1 cellular context compared by ENCODE assay signal in genomic region chr6:28136585-28137457, GRCh38.
TF ChIP-seq lines count a peak whose summit lies in the region.

No MANE protein-coding gene starts in this region.

TF ChIP-seq in A549, 52 proteins besides CTCF, POLR2A, EP300 and RAD21 (continued from another document):
- TF ChIP-seq E2F6 (IDR thresholded peaks at IDR 0.05; ENCODE audit: borderline replicate concordance, low read depth), result peak; percentile 50; the same call in 1 of the 2 replicates
- TF ChIP-seq ESRRA (IDR thresholded peaks at IDR 0.05; ENCODE audit: borderline replicate concordance, low read length), result no peak
- no peak for TF ChIP-seq TP53 (CRISPR knock-in tag; IDR thresholded peaks at IDR 0.05)
- TF ChIP-seq, protein P1, sequence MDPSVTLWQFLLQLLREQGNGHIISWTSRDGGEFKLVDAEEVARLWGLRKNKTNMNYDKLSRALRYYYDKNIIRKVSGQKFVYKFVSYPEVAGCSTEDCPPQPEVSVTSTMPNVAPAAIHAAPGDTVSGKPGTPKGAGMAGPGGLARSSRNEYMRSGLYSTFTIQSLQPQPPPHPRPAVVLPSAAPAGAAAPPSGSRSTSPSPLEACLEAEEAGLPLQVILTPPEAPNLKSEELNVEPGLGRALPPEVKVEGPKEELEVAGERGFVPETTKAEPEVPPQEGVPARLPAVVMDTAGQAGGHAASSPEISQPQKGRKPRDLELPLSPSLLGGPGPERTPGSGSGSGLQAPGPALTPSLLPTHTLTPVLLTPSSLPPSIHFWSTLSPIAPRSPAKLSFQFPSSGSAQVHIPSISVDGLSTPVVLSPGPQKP (IDR thresholded peaks at IDR 0.05; ENCODE audit: low read depth, low read length), result no peak
- TF ChIP-seq FOSB (CRISPR knock-in tag; IDR thresholded peaks at IDR 0.05), result no peak
- TF ChIP-seq JUNB (IDR thresholded peaks at IDR 0.05), result no peak
- peak; percentile 76 for TF ChIP-seq MAX (IDR thresholded peaks at IDR 0.05)
- no peak for TF ChIP-seq CHD4 (IDR thresholded peaks at IDR 0.05; ENCODE audit: borderline replicate concordance)
- TF ChIP-seq, protein P2, sequence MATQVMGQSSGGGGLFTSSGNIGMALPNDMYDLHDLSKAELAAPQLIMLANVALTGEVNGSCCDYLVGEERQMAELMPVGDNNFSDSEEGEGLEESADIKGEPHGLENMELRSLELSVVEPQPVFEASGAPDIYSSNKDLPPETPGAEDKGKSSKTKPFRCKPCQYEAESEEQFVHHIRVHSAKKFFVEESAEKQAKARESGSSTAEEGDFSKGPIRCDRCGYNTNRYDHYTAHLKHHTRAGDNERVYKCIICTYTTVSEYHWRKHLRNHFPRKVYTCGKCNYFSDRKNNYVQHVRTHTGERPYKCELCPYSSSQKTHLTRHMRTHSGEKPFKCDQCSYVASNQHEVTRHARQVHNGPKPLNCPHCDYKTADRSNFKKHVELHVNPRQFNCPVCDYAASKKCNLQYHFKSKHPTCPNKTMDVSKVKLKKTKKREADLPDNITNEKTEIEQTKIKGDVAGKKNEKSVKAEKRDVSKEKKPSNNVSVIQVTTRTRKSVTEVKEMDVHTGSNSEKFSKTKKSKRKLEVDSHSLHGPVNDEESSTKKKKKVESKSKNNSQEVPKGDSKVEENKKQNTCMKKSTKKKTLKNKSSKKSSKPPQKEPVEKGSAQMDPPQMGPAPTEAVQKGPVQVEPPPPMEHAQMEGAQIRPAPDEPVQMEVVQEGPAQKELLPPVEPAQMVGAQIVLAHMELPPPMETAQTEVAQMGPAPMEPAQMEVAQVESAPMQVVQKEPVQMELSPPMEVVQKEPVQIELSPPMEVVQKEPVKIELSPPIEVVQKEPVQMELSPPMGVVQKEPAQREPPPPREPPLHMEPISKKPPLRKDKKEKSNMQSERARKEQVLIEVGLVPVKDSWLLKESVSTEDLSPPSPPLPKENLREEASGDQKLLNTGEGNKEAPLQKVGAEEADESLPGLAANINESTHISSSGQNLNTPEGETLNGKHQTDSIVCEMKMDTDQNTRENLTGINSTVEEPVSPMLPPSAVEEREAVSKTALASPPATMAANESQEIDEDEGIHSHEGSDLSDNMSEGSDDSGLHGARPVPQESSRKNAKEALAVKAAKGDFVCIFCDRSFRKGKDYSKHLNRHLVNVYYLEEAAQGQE (IDR thresholded peaks at IDR 0.05), result no peak
- TF ChIP-seq, protein P3, sequence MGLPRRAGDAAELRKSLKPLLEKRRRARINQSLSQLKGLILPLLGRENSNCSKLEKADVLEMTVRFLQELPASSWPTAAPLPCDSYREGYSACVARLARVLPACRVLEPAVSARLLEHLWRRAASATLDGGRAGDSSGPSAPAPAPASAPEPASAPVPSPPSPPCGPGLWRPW (IDR thresholded peaks at IDR 0.05), result no peak
- TF ChIP-seq ZFP36 (IDR thresholded peaks at IDR 0.05; ENCODE audit: borderline replicate concordance, partially characterized antibody), result no peak
- TF ChIP-seq MAFK (IDR thresholded peaks at IDR 0.05; ENCODE audit: partially characterized antibody), result no peak
- peak; percentile 58 for TF ChIP-seq PHF8 (IDR thresholded peaks at IDR 0.05; ENCODE audit: borderline replicate concordance, low read depth)
- peak in 1 of 2 experiments; percentile 43; a peak in 1 of 4 replicates for TF ChIP-seq CEBPB (IDR thresholded peaks at IDR 0.05)
- peak; percentile 54 to 76; a peak in 3 of 5 replicates for TF ChIP-seq JUN (IDR thresholded peaks at IDR 0.05)
- 0 out of 2 replicates have a peak, but pooled peaks have one; percentile 35 for TF ChIP-seq GATA3 (IDR thresholded peaks at IDR 0.05; ENCODE audit: borderline replicate concordance)
- no peak for TF ChIP-seq BHLHE40 (IDR thresholded peaks at IDR 0.05; ENCODE audit: low read depth, low read length)
- no peak for TF ChIP-seq ZSCAN20 (CRISPR knock-in tag; IDR thresholded peaks at IDR 0.05)
- TF ChIP-seq MYC (IDR thresholded peaks at IDR 0.05; ENCODE audit: borderline replicate concordance, low read length), result no peak
- no peak for TF ChIP-seq ATOH8 (CRISPR knock-in tag; IDR thresholded peaks at IDR 0.05; ENCODE audit: low read depth)
- TF ChIP-seq NFE2L2 (conservative IDR thresholded peaks at IDR 0.05; ENCODE audit: low read length), result no peak
- TF ChIP-seq SMC3 (IDR thresholded peaks at IDR 0.05), result 0 out of 3 replicates have a peak, but pooled peaks have one; percentile 14
- TF ChIP-seq FOSL2 (IDR thresholded peaks at IDR 0.05), result no peak
- no peak for TF ChIP-seq FOSL2 (CRISPR knock-in tag; IDR thresholded peaks at IDR 0.05)
- TF ChIP-seq CBX2 (IDR thresholded peaks at IDR 0.05; ENCODE audit: borderline replicate concordance, low read depth), result no peak
- TF ChIP-seq, protein P4, sequence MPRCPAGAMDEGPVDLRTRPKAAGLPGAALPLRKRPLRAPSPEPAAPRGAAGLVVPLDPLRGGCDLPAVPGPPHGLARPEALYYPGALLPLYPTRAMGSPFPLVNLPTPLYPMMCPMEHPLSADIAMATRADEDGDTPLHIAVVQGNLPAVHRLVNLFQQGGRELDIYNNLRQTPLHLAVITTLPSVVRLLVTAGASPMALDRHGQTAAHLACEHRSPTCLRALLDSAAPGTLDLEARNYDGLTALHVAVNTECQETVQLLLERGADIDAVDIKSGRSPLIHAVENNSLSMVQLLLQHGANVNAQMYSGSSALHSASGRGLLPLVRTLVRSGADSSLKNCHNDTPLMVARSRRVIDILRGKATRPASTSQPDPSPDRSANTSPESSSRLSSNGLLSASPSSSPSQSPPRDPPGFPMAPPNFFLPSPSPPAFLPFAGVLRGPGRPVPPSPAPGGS (IDR thresholded peaks at IDR 0.05), result peak; percentile 71; the same call in 1 of the 3 replicates
